In genomic region chr5:173327948-173328895, GRCh38 we compare ENCODE assay signal across 8 cellular contexts. TPM values are rescaled to one million over a fixed set of nuclear protein-coding genes. Genes with fewer than 3 reads are reported as not detected.
DNase-seq lines count a peak whose midpoint lies in the region; ATAC-seq, FAIRE-seq and TF ChIP-seq lines count a peak whose summit lies in the region.

TSS of gene STC2 (minus strand) at chr5:173328414. CDS start at chr5:173328193, 221 bp downstream.

- H3K4me2 ChIP-seq in keratinocyte (ENCODE audit: control insufficient read depth, extremely low read depth, insufficient read depth, low read depth, low read length): peak within 1 kb of the TSS; percentile 80

- peaks cover 3% of the 10 kb centered on the region for H4K20me1 ChIP-seq in keratinocyte (ENCODE audit: control insufficient read depth, extremely low read depth, insufficient read depth, low read length)

- peak within 1 kb of the TSS; percentile 67 for H3K9ac ChIP-seq in keratinocyte (ENCODE audit: control insufficient read depth, extremely low read depth, insufficient read depth, low read length)

- H3K27me3 ChIP-seq in Peyer's patch (peaks cover 0 to 15% of the 10 kb centered on the region in 2 donors), keratinocyte (ENCODE audit: control insufficient read depth, extremely low read depth, insufficient read depth, low read length) (peaks cover 35% of the 10 kb centered on the region)

- DNase-seq in D341Med (ENCODE audit: low spot score) (peak; percentile 56), HPDE6-E6E7 (ENCODE audit: extremely low spot score) (peak; percentile 89), Peyer's patch (no peak), cardiac fibroblast (ENCODE audit: low read depth in 2 of 2) (peak; percentile 91 to 93), keratinocyte (ENCODE audit: low read depth, low spot score) (no peak), Ammon's horn (ENCODE audit: low spot score) (no peak)
- peak in 3 of 4 experiments; percentile 17 to 72 (median 25) for DNase-seq in stimulated activated CD4-positive, alpha-beta T cell treated with anti-CD3 and anti-CD28 coated beads, Interleukin-1b, Interleukin-23, amount 100 ng/mL, for 24 hours (ENCODE audit: low read depth in 4 of 4, low spot score in 1 of 4)

- dilution Hi-C loops in keratinocyte (cut with MboI; ENCODE audit: extremely low pct_ligation_motif_present, low sequenced_read_pairs): no loop called here

- no peaks in the 10 kb centered on the region for H3K36me3 ChIP-seq in Peyer's patch
- peaks cover 0 to 12% of the 10 kb centered on the region in 2 experiments for H3K36me3 ChIP-seq in keratinocyte (ENCODE audit: control insufficient read depth in 2 of 2, extremely low read depth in 1 of 2, insufficient read depth in 2 of 2, low read length in 2 of 2)

- no peak for TF ChIP-seq CTCF in Peyer's patch (IDR thresholded peaks at IDR 0.05)
- peak; percentile 10 for TF ChIP-seq CTCF in cardiac fibroblast (IDR thresholded peaks at IDR 0.05; ENCODE audit: low read depth, low read length)
- no peak for TF ChIP-seq CTCF in keratinocyte (optimal IDR thresholded peaks at IDR 0.05 in 1 of 3, IDR thresholded peaks at IDR 0.05 in 1 of 3, conservative IDR thresholded peaks at IDR 0.05 in 1 of 3; ENCODE audit: extremely low read depth in 1 of 3, insufficient read depth in 2 of 3, low read length in 3 of 3)

- H3K9me1 ChIP-seq in keratinocyte (ENCODE audit: control insufficient read depth, extremely low read depth, insufficient read depth, low read length): no peaks in the 10 kb centered on the region

- H2AFZ ChIP-seq in keratinocyte (ENCODE audit: control insufficient read depth, low read length): peak within 1 kb of the TSS; percentile 77

- peak within 1 kb of the TSS in 3 of 4 donors; percentile 12 to 45 (median 31) for H3K4me3 ChIP-seq in Peyer's patch
- H3K4me3 ChIP-seq in cardiac fibroblast (replicated peaks in 1 of 2; ENCODE audit: low read depth in 2 of 2, low read length in 2 of 2): peak within 1 kb of the TSS; percentile 76 to 85
- peak within 1 kb of the TSS; percentile 36 to 87 (median 62) for H3K4me3 ChIP-seq in keratinocyte (ENCODE audit: control insufficient read depth in 2 of 3, extremely low read depth in 1 of 3, insufficient read depth in 2 of 3, low read depth in 1 of 3, low read length in 3 of 3)

- H3K27ac ChIP-seq in Peyer's patch (no peak within 1 kb of the TSS), keratinocyte (ENCODE audit: control insufficient read depth, insufficient read depth, low read length) (peak within 1 kb of the TSS; percentile 46)

- H3K4me1 ChIP-seq in Peyer's patch (peaks cover 0 to 33% (median 1%) of the 10 kb centered on the region in 4 donors), keratinocyte (ENCODE audit: control insufficient read depth, extremely low read depth, insufficient read depth, low read length) (peaks cover 45% of the 10 kb centered on the region)

- no peak for TF ChIP-seq POLR2A in Peyer's patch (IDR thresholded peaks at IDR 0.05)

- FAIRE-seq in keratinocyte (lab: Jason Lieb, UNC): no peak

- H3K9me3 ChIP-seq in Peyer's patch (no peaks in the 10 kb centered on the region), keratinocyte (ENCODE audit: control insufficient read depth, low read depth, low read length) (no peaks in the 10 kb centered on the region)

- no peaks in the 10 kb centered on the region for H3K79me2 ChIP-seq in keratinocyte (ENCODE audit: control insufficient read depth, insufficient read depth, low read length)

- ATAC-seq in GM19463 (IDR thresholded peaks at IDR 0.05; ENCODE audit: unreplicated experiment): peak; percentile 53

RNA-seq across cellular contexts. Expression of gene STC2, which starts in this region (rescaled TPM):
- total RNA-seq in Peyer's patch: 1 to 10 TPM in 2 of 4 donors, under 1 TPM in 2; 0.83 to 3.8 (median 1.7) TPM
- polyA plus RNA-seq in keratinocyte: 1.9 to 4.3 TPM (median 4.1 TPM) in 3 replicates
- polyA plus RNA-seq in keratinocyte (2011; ENCODE audit: low read depth): 8.5 TPM
- polyA plus RNA-seq in keratinocyte (2011; cell fraction: cytosol; rRNA removed): 2.2 and 2.6 TPM in 2 replicates
- 9.3 and 16.7 TPM in 2 replicates for polyA plus RNA-seq in keratinocyte (2011; cell fraction: nucleus; rRNA removed)
- 4.7 and 14.4 TPM in 2 replicates for polyA plus RNA-seq in keratinocyte (2012; ENCODE audit: low replicate concordance)
- polyA minus RNA-seq in keratinocyte: 0.82 to 2.5 TPM (median 2.3 TPM) in 3 replicates
- polyA minus RNA-seq in keratinocyte (2011; cell fraction: cytosol; rRNA and poly(A)+ RNA removed): 10.6 TPM
- 8.4 and 8.5 TPM in 2 replicates for polyA minus RNA-seq in keratinocyte (2011; cell fraction: nucleus; rRNA and poly(A)+ RNA removed)

Comparison
In these comparisons a context has a peak if more than half of its experiments do, and no peak if none do; other contexts are left out.
1. DNase-seq: peak in D341Med (single experiment), HPDE6-E6E7 (single experiment), cardiac fibroblast (2 of 2) and stimulated activated CD4-positive, alpha-beta T cell treated with anti-CD3 and anti-CD28 coated beads, Interleukin-1b, Interleukin-23, amount 100 ng/mL, for 24 hours (3 of 4); none in Peyer's patch (0 of 3), keratinocyte (single experiment) and Ammon's horn (single experiment).
2. Peak in every context shown above with its lines, with median percentiles within 50 percentile points of each other: H3K4me3 ChIP-seq.